In the genomic region with DNA sequence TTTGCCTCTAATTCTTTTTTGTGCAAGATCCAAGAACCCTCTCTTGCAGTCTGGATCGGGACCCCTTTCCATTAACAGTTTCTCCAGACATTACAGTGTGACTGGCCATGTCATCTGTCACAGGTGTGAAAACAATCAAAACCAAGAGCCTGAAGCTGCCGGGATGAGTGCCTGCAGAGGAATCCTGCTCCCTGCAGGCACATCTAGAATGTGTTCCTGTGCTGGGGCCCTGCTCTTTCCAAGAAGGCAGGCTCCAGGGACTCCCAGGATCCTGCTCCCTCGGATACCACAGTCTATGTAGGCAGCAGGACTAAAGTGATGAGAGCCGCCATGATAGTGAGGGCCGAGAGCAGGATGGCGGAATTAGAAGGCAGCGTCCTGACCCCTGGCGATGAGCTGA, we compare ENCODE assay signal across 36 cellular contexts. TPM values are rescaled to one million over a fixed set of nuclear protein-coding genes. Genes with fewer than 3 reads are reported as not detected.
"Had no signal": no experiment of that assay in that cellular context is flagged by ENCODE, and none has a peak within 500 bp of the region (broad histone marks: within the 10 kb centered on the region; RNA-seq: fewer than 3 reads in every experiment).

No MANE protein-coding gene starts in this region.

- H3K9me3 ChIP-seq: adrenal gland, body of pancreas, esophagus squamous epithelium, gastroesophageal sphincter had no signal

- ATAC-seq: activated CD4-positive, alpha-beta T cell treated with anti-CD3 and anti-CD28 coated beads for 36 hours; activated CD8-positive, alpha-beta memory T cell treated with anti-CD3 and anti-CD28 coated beads, Interleukin-2, amount 10 ng/mL, durations not matched to agents 7 days and 5 days; activated CD8-positive, alpha-beta T cell treated with anti-CD3 and anti-CD28 coated beads, Interleukin-2, amount 10 ng/mL, durations not matched to agents 7 days and 5 days; activated naive CD8-positive, alpha-beta T cell treated with anti-CD3 and anti-CD28 coated beads, Interleukin-2, amount 50 U/mL, for 24 hours; body of pancreas; effector memory CD8-positive, alpha-beta T cell; gastroesophageal sphincter; T-helper 17 cell had no signal

- H3K27ac ChIP-seq: adrenal gland, body of pancreas, epithelial cell of prostate, esophagus squamous epithelium, gastroesophageal sphincter, WERI-Rb-1 had no signal

- H3K9me3 Mint-ChIP-seq: activated CD4-positive, alpha-beta memory T cell treated with anti-CD3 and anti-CD28 coated beads for 36 hours; activated naive CD4-positive, alpha-beta T cell treated with anti-CD3 and anti-CD28 coated beads for 36 hours; activated naive CD4-positive, alpha-beta T cell treated with anti-CD3 and anti-CD28 coated beads, Interleukin-2, amount 50 U/mL, for 24 hours; activated naive CD8-positive, alpha-beta T cell treated with anti-CD3 and anti-CD28 coated beads for 36 hours; activated naive CD8-positive, alpha-beta T cell treated with anti-CD3 and anti-CD28 coated beads, Interleukin-2, amount 50 U/mL, for 24 hours; activated T-helper 1 cell treated with anti-CD3 and anti-CD28 coated beads, Interleukin-12 subunit alpha, Interleukin-12 subunit beta, Interleukin-2, Interleukin-4 antibody, amounts not matched to agents 30 ng/mL and 10 ng/mL and 1 ng/mL, durations not matched to agents 14 hours and 24 hours and 36 hours; activated T-helper 2 cell treated with anti-CD3 and anti-CD28 coated beads, Interferon-gamma antibody, Interleukin-2, Interleukin-4, amounts not matched to agents 10 μg/mL and 5 μg/mL and 100 μg/mL, durations not matched to agents 14 hours and 24 hours and 36 hours; T-helper 2 cell treated with Interferon-gamma antibody and Interleukin-4, amounts not matched to agents 5 μg/mL and 100 μg/mL, for 36 hours had no signal

- H3K27ac Mint-ChIP-seq: activated CD4-positive, alpha-beta memory T cell treated with anti-CD3 and anti-CD28 coated beads for 36 hours; activated CD4-positive, alpha-beta T cell treated with anti-CD3 and anti-CD28 coated beads for 36 hours; activated CD4-positive, alpha-beta T cell treated with anti-CD3 and anti-CD28 coated beads, Interleukin-2, amount 10 ng/mL, durations not matched to agents 24 days and 14 days; activated CD8-positive, alpha-beta memory T cell treated with anti-CD3 and anti-CD28 coated beads, Interleukin-2, amount 10 ng/mL, durations not matched to agents 7 days and 5 days; activated CD8-positive, alpha-beta T cell treated with anti-CD3 and anti-CD28 coated beads, Interleukin-2, amount 10 ng/mL, durations not matched to agents 7 days and 5 days; activated naive CD4-positive, alpha-beta T cell treated with anti-CD3 and anti-CD28 coated beads for 36 hours; activated naive CD4-positive, alpha-beta T cell treated with anti-CD3 and anti-CD28 coated beads, Interleukin-2, amount 50 U/mL, for 24 hours; activated naive CD8-positive, alpha-beta T cell treated with anti-CD3 and anti-CD28 coated beads for 36 hours; activated naive CD8-positive, alpha-beta T cell treated with anti-CD3 and anti-CD28 coated beads, Interleukin-2, amount 50 U/mL, for 24 hours; activated T-helper 1 cell treated with anti-CD3 and anti-CD28 coated beads, Interleukin-12 subunit alpha, Interleukin-12 subunit beta, Interleukin-2, Interleukin-4 antibody, amounts not matched to agents 30 ng/mL and 10 ng/mL and 1 ng/mL, durations not matched to agents 14 hours and 24 hours and 36 hours; activated T-helper 2 cell treated with anti-CD3 and anti-CD28 coated beads, Interferon-gamma antibody, Interleukin-2, Interleukin-4, amounts not matched to agents 10 μg/mL and 5 μg/mL and 100 μg/mL, durations not matched to agents 14 hours and 24 hours and 36 hours; effector memory CD8-positive, alpha-beta T cell; T-helper 17 cell; T-helper 2 cell treated with Interferon-gamma antibody and Interleukin-4, amounts not matched to agents 5 μg/mL and 100 μg/mL, for 36 hours had no signal

- H3K4me3 Mint-ChIP-seq: activated CD4-positive, alpha-beta memory T cell treated with anti-CD3 and anti-CD28 coated beads for 36 hours; activated CD4-positive, alpha-beta T cell treated with anti-CD3 and anti-CD28 coated beads for 36 hours; activated CD4-positive, alpha-beta T cell treated with anti-CD3 and anti-CD28 coated beads, Interleukin-2, amount 10 ng/mL, durations not matched to agents 24 days and 14 days; activated CD8-positive, alpha-beta memory T cell treated with anti-CD3 and anti-CD28 coated beads, Interleukin-2, amount 10 ng/mL, durations not matched to agents 7 days and 5 days; activated CD8-positive, alpha-beta T cell treated with anti-CD3 and anti-CD28 coated beads, Interleukin-2, amount 10 ng/mL, durations not matched to agents 7 days and 5 days; activated naive CD4-positive, alpha-beta T cell treated with anti-CD3 and anti-CD28 coated beads for 36 hours; activated naive CD4-positive, alpha-beta T cell treated with anti-CD3 and anti-CD28 coated beads, Interleukin-2, amount 50 U/mL, for 24 hours; activated naive CD8-positive, alpha-beta T cell treated with anti-CD3 and anti-CD28 coated beads for 36 hours; activated naive CD8-positive, alpha-beta T cell treated with anti-CD3 and anti-CD28 coated beads, Interleukin-2, amount 50 U/mL, for 24 hours; activated T-helper 1 cell treated with anti-CD3 and anti-CD28 coated beads, Interleukin-12 subunit alpha, Interleukin-12 subunit beta, Interleukin-2, Interleukin-4 antibody, amounts not matched to agents 30 ng/mL and 10 ng/mL and 1 ng/mL, durations not matched to agents 14 hours and 24 hours and 36 hours; effector memory CD8-positive, alpha-beta T cell; T-helper 17 cell; T-helper 2 cell treated with Interferon-gamma antibody and Interleukin-4, amounts not matched to agents 5 μg/mL and 100 μg/mL, for 36 hours had no signal

- H3K4me1 ChIP-seq: adrenal gland, body of pancreas, esophagus squamous epithelium, gastroesophageal sphincter had no signal

- H3K36me3 ChIP-seq: adrenal gland, esophagus squamous epithelium, gastroesophageal sphincter, WERI-Rb-1 had no signal

- H3K4me1 Mint-ChIP-seq: activated CD4-positive, alpha-beta T cell treated with anti-CD3 and anti-CD28 coated beads for 36 hours; activated CD4-positive, alpha-beta T cell treated with anti-CD3 and anti-CD28 coated beads, Interleukin-2, amount 10 ng/mL, durations not matched to agents 24 days and 14 days; activated CD8-positive, alpha-beta memory T cell treated with anti-CD3 and anti-CD28 coated beads, Interleukin-2, amount 10 ng/mL, durations not matched to agents 7 days and 5 days; activated naive CD4-positive, alpha-beta T cell treated with anti-CD3 and anti-CD28 coated beads, Interleukin-2, amount 50 U/mL, for 24 hours; activated naive CD8-positive, alpha-beta T cell treated with anti-CD3 and anti-CD28 coated beads for 36 hours; activated naive CD8-positive, alpha-beta T cell treated with anti-CD3 and anti-CD28 coated beads, Interleukin-2, amount 50 U/mL, for 24 hours; T-helper 17 cell had no signal

- H3K27me3 ChIP-seq: adrenal gland, body of pancreas, esophagus squamous epithelium, gastroesophageal sphincter had no signal

- H3K4me3 ChIP-seq: adrenal gland, body of pancreas, esophagus squamous epithelium, gastroesophageal sphincter had no signal

- H3K36me3 Mint-ChIP-seq: activated CD4-positive, alpha-beta memory T cell treated with anti-CD3 and anti-CD28 coated beads for 36 hours; activated CD8-positive, alpha-beta memory T cell treated with anti-CD3 and anti-CD28 coated beads, Interleukin-2, amount 10 ng/mL, durations not matched to agents 7 days and 5 days; activated naive CD4-positive, alpha-beta T cell treated with anti-CD3 and anti-CD28 coated beads, Interleukin-2, amount 50 U/mL, for 24 hours; activated naive CD8-positive, alpha-beta T cell treated with anti-CD3 and anti-CD28 coated beads for 36 hours had no signal

- DNase-seq: activated CD4-positive, alpha-beta memory T cell treated with anti-CD3 and anti-CD28 coated beads for 36 hours; activated CD4-positive, alpha-beta T cell treated with anti-CD3 and anti-CD28 coated beads for 36 hours; activated CD4-positive, alpha-beta T cell treated with anti-CD3 and anti-CD28 coated beads, Interleukin-2, amount 10 ng/mL, durations not matched to agents 24 days and 14 days; activated CD4-positive, CD25-positive, alpha-beta regulatory T cell; activated CD4-positive, CD25-positive, alpha-beta regulatory T cell treated with anti-CD3 and anti-CD28 coated beads, Interleukin-2, amount 50 U/mL, for 72 hours; activated CD8-positive, alpha-beta memory T cell treated with anti-CD3 and anti-CD28 coated beads, Interleukin-2, amount 10 ng/mL, durations not matched to agents 7 days and 5 days; activated CD8-positive, alpha-beta memory T cell treated with anti-CD3 and anti-CD28 coated beads, Interleukin-2, amount 50 U/mL, for 4 hours; activated CD8-positive, alpha-beta T cell treated with anti-CD3 and anti-CD28 coated beads, Interleukin-2, amount 10 ng/mL, durations not matched to agents 7 days and 5 days; activated effector memory CD4-positive, alpha-beta T cell treated with anti-CD3 and anti-CD28 coated beads, Interleukin-2, amount 50 U/mL, for 16 hours; activated naive CD4-positive, alpha-beta T cell treated with anti-CD3 and anti-CD28 coated beads for 36 hours; activated naive CD8-positive, alpha-beta T cell treated with anti-CD3 and anti-CD28 coated beads for 36 hours; activated naive CD8-positive, alpha-beta T cell treated with anti-CD3 and anti-CD28 coated beads, Interleukin-2, amount 50 U/mL, for 24 hours; activated T-cell treated with anti-CD3 and anti-CD28 coated beads, Interleukin-2, amount 50 U/mL, for 1 hour; activated T-cell treated with anti-CD3 and anti-CD28 coated beads, Interleukin-2, amount 50 U/mL, for 48 hours; adrenal gland; amygdala; aorta; body of pancreas; caudate nucleus; cortex of kidney; dermis blood vessel endothelial cell; effector CD4-positive, alpha-beta T cell; effector memory CD8-positive, alpha-beta T cell; esophagus squamous epithelium; foreskin melanocyte; T-helper 1 cell; T-helper 17 cell; T1000; WERI-Rb-1 had no signal

RNA-seq across cellular contexts. Expression of gene CCDC169, which starts 38.8 kb away (rescaled TPM):
- total RNA-seq: activated CD8-positive, alpha-beta T cell treated with anti-CD3 and anti-CD28 coated beads, Interleukin-2, amount 10 ng/mL, durations not matched to agents 7 days and 5 days; activated T-helper 1 cell treated with anti-CD3 and anti-CD28 coated beads, Interleukin-12 subunit alpha, Interleukin-12 subunit beta, Interleukin-2, Interleukin-4 antibody, amounts not matched to agents 30 ng/mL and 10 ng/mL and 1 ng/mL, durations not matched to agents 14 hours and 24 hours and 36 hours; T-helper 17 cell had no signal

RNA-seq across cellular contexts. Expression of gene SOHLH2, which starts 44.5 kb away (rescaled TPM):
- total RNA-seq: activated CD4-positive, alpha-beta memory T cell treated with anti-CD3 and anti-CD28 coated beads for 36 hours; activated CD4-positive, alpha-beta T cell treated with anti-CD3 and anti-CD28 coated beads for 36 hours; activated CD4-positive, alpha-beta T cell treated with anti-CD3 and anti-CD28 coated beads, Interleukin-2, amount 10 ng/mL, durations not matched to agents 24 days and 14 days; activated CD8-positive, alpha-beta memory T cell treated with anti-CD3 and anti-CD28 coated beads for 36 hours; activated CD8-positive, alpha-beta memory T cell treated with anti-CD3 and anti-CD28 coated beads, Interleukin-2, amount 10 ng/mL, durations not matched to agents 7 days and 5 days; activated CD8-positive, alpha-beta T cell treated with anti-CD3 and anti-CD28 coated beads, Interleukin-2, amount 10 ng/mL, durations not matched to agents 7 days and 5 days; activated naive CD4-positive, alpha-beta T cell treated with anti-CD3 and anti-CD28 coated beads for 36 hours; activated naive CD8-positive, alpha-beta T cell treated with anti-CD3 and anti-CD28 coated beads for 36 hours; activated T-helper 1 cell treated with anti-CD3 and anti-CD28 coated beads, Interleukin-12 subunit alpha, Interleukin-12 subunit beta, Interleukin-2, Interleukin-4 antibody, amounts not matched to agents 30 ng/mL and 10 ng/mL and 1 ng/mL, durations not matched to agents 14 hours and 24 hours and 36 hours; activated T-helper 2 cell treated with anti-CD3 and anti-CD28 coated beads, Interferon-gamma antibody, Interleukin-2, Interleukin-4, amounts not matched to agents 10 μg/mL and 5 μg/mL and 100 μg/mL, durations not matched to agents 14 hours and 24 hours and 36 hours; aorta; body of pancreas; esophagus squamous epithelium; T-helper 17 cell had no signal
